39 cellular contexts compared by ENCODE assay signal in the genomic region with DNA sequence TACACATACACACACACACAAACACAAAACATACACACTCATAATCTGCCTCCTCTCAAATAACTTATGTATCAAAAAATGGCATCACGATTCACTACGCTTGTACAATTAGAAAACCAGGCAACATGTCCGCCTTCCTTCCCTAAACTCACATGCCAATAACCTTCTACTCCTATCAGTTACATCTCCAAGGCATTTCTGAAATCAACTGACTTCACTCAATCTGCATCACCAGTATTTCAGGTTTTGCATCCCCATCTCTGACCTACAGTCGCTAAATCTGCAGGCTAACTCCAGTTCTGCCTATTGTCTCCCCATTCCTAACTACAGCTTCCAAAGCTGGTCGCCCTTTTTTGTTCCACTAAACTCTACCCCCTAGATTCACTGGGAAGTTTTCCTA.
"Had no signal": no experiment of that assay in that cellular context is flagged by ENCODE, and none has a peak within 500 bp of the region (broad histone marks: within the 10 kb centered on the region; RNA-seq: fewer than 3 reads in every experiment).

No MANE protein-coding gene starts in this region.

- FAIRE-seq: bronchial epithelial cell, TTC549 had no signal

- ATAC-seq: activated CD4-positive, alpha-beta T cell treated with anti-CD3 and anti-CD28 coated beads for 36 hours; activated CD4-positive, CD25-positive, alpha-beta regulatory T cell treated with anti-CD3 and anti-CD28 coated beads, Interleukin-2, amount 50 U/mL, for 24 hours; activated CD8-positive, alpha-beta memory T cell treated with anti-CD3 and anti-CD28 coated beads, Interleukin-2, amount 10 ng/mL, durations not matched to agents 7 days and 5 days; activated CD8-positive, alpha-beta T cell treated with anti-CD3 and anti-CD28 coated beads, Interleukin-2, amount 10 ng/mL, durations not matched to agents 7 days and 5 days; activated naive CD8-positive, alpha-beta T cell treated with anti-CD3 and anti-CD28 coated beads, Interleukin-2, amount 50 U/mL, for 24 hours; WTC11 had no signal

- H3K4me3 Mint-ChIP-seq: activated CD4-positive, alpha-beta memory T cell treated with anti-CD3 and anti-CD28 coated beads, Interleukin-2, amount 10 ng/mL, durations not matched to agents 7 days and 5 days; activated CD4-positive, alpha-beta T cell treated with anti-CD3 and anti-CD28 coated beads for 36 hours; activated CD4-positive, alpha-beta T cell treated with anti-CD3 and anti-CD28 coated beads, Interleukin-2, amount 10 ng/mL, durations not matched to agents 7 days and 5 days; activated CD8-positive, alpha-beta memory T cell treated with anti-CD3 and anti-CD28 coated beads, Interleukin-2, amount 10 ng/mL, durations not matched to agents 7 days and 5 days; activated CD8-positive, alpha-beta T cell treated with anti-CD3 and anti-CD28 coated beads, Interleukin-2, amount 10 ng/mL, durations not matched to agents 7 days and 5 days; activated naive CD4-positive, alpha-beta T cell treated with anti-CD3 and anti-CD28 coated beads for 36 hours; activated naive CD8-positive, alpha-beta T cell; activated naive CD8-positive, alpha-beta T cell treated with anti-CD3 and anti-CD28 coated beads, Interleukin-2, amount 10 ng/mL, durations not matched to agents 7 days and 5 days; activated naive CD8-positive, alpha-beta T cell treated with anti-CD3 and anti-CD28 coated beads, Interleukin-2, amount 50 U/mL, for 24 hours; activated T-cell treated with anti-CD3 and anti-CD28 coated beads, Interleukin-2, amount 50 U/mL, for 24 hours; brain; central memory CD8-positive, alpha-beta T cell; T-helper 1 cell treated with Interleukin-12 subunit alpha and Interleukin-12 subunit beta and Interleukin-4 antibody, amounts not matched to agents 30 μg/mL and 1 μg/mL, for 36 hours; T-helper 2 cell treated with Interferon-gamma antibody and Interleukin-4, amounts not matched to agents 5 μg/mL and 100 μg/mL, for 36 hours; WTC11 had no signal

- H3K27me3 ChIP-seq: ascending aorta, cardiac muscle cell had no signal

- H3K9me3 ChIP-seq: ascending aorta had no signal

- H3K27ac Mint-ChIP-seq: activated CD4-positive, alpha-beta memory T cell treated with anti-CD3 and anti-CD28 coated beads, Interleukin-2, amount 10 ng/mL, durations not matched to agents 7 days and 5 days; activated CD4-positive, alpha-beta T cell treated with anti-CD3 and anti-CD28 coated beads for 36 hours; activated CD4-positive, alpha-beta T cell treated with anti-CD3 and anti-CD28 coated beads, Interleukin-2, amount 10 ng/mL, durations not matched to agents 7 days and 5 days; activated CD8-positive, alpha-beta memory T cell treated with anti-CD3 and anti-CD28 coated beads, Interleukin-2, amount 10 ng/mL, durations not matched to agents 7 days and 5 days; activated CD8-positive, alpha-beta T cell treated with anti-CD3 and anti-CD28 coated beads, Interleukin-2, amount 10 ng/mL, durations not matched to agents 7 days and 5 days; activated naive CD4-positive, alpha-beta T cell treated with anti-CD3 and anti-CD28 coated beads for 36 hours; activated naive CD8-positive, alpha-beta T cell; activated naive CD8-positive, alpha-beta T cell treated with anti-CD3 and anti-CD28 coated beads, Interleukin-2, amount 10 ng/mL, durations not matched to agents 7 days and 5 days; activated naive CD8-positive, alpha-beta T cell treated with anti-CD3 and anti-CD28 coated beads, Interleukin-2, amount 50 U/mL, for 24 hours; activated T-cell treated with anti-CD3 and anti-CD28 coated beads, Interleukin-2, amount 50 U/mL, for 24 hours; activated T-helper 2 cell treated with anti-CD3 and anti-CD28 coated beads, Interferon-gamma antibody, Interleukin-2, Interleukin-4, amounts not matched to agents 10 μg/mL and 5 μg/mL and 100 μg/mL, durations not matched to agents 14 hours and 24 hours and 36 hours; brain; T-helper 1 cell treated with Interleukin-12 subunit alpha and Interleukin-12 subunit beta and Interleukin-4 antibody, amounts not matched to agents 30 μg/mL and 1 μg/mL, for 36 hours; T-helper 2 cell treated with Interferon-gamma antibody and Interleukin-4, amounts not matched to agents 5 μg/mL and 100 μg/mL, for 36 hours; WTC11 had no signal

- H3K27me3 Mint-ChIP-seq: activated CD4-positive, alpha-beta memory T cell treated with anti-CD3 and anti-CD28 coated beads, Interleukin-2, amount 10 ng/mL, durations not matched to agents 7 days and 5 days; activated CD4-positive, alpha-beta T cell treated with anti-CD3 and anti-CD28 coated beads for 36 hours; activated CD4-positive, alpha-beta T cell treated with anti-CD3 and anti-CD28 coated beads, Interleukin-2, amount 10 ng/mL, durations not matched to agents 7 days and 5 days; activated CD8-positive, alpha-beta memory T cell treated with anti-CD3 and anti-CD28 coated beads, Interleukin-2, amount 10 ng/mL, durations not matched to agents 7 days and 5 days; activated naive CD8-positive, alpha-beta T cell; activated naive CD8-positive, alpha-beta T cell treated with anti-CD3 and anti-CD28 coated beads, Interleukin-2, amount 10 ng/mL, durations not matched to agents 7 days and 5 days; activated naive CD8-positive, alpha-beta T cell treated with anti-CD3 and anti-CD28 coated beads, Interleukin-2, amount 50 U/mL, for 24 hours; activated T-cell treated with anti-CD3 and anti-CD28 coated beads, Interleukin-2, amount 50 U/mL, for 24 hours; brain had no signal

- H3K4me1 ChIP-seq: ascending aorta had no signal

- H3K4me3 ChIP-seq: ascending aorta, cardiac muscle cell had no signal

- H3K36me3 Mint-ChIP-seq: activated naive CD8-positive, alpha-beta T cell had no signal

- H3K4me1 Mint-ChIP-seq: activated CD4-positive, alpha-beta memory T cell treated with anti-CD3 and anti-CD28 coated beads, Interleukin-2, amount 10 ng/mL, durations not matched to agents 7 days and 5 days; activated naive CD8-positive, alpha-beta T cell treated with anti-CD3 and anti-CD28 coated beads, Interleukin-2, amount 50 U/mL, for 24 hours; brain; central memory CD8-positive, alpha-beta T cell had no signal

- DNase-seq: activated CD4-positive, alpha-beta memory T cell treated with anti-CD3 and anti-CD28 coated beads, Interleukin-2, amount 10 ng/mL, durations not matched to agents 7 days and 5 days; activated CD4-positive, alpha-beta T cell treated with anti-CD3 and anti-CD28 coated beads for 1 hour; activated CD4-positive, alpha-beta T cell treated with anti-CD3 and anti-CD28 coated beads for 36 hours; activated CD4-positive, alpha-beta T cell treated with anti-CD3 and anti-CD28 coated beads for 48 hours; activated CD4-positive, alpha-beta T cell treated with anti-CD3 and anti-CD28 coated beads, Interleukin-2, amount 10 ng/mL, durations not matched to agents 7 days and 5 days; activated CD4-positive, alpha-beta T cell treated with anti-CD3 and anti-CD28 coated beads, Interleukin-2, amount 50 U/mL, for 48 hours; activated CD4-positive, CD25-positive, alpha-beta regulatory T cell; activated CD8-positive, alpha-beta memory T cell treated with anti-CD3 and anti-CD28 coated beads for 24 hours; activated CD8-positive, alpha-beta memory T cell treated with anti-CD3 and anti-CD28 coated beads, Interleukin-2, amount 10 ng/mL, durations not matched to agents 7 days and 5 days; activated CD8-positive, alpha-beta memory T cell treated with anti-CD3 and anti-CD28 coated beads, Interleukin-2, amount 50 U/mL, for 48 hours; activated CD8-positive, alpha-beta T cell treated with anti-CD3 and anti-CD28 coated beads, Interleukin-2, amount 10 ng/mL, durations not matched to agents 7 days and 5 days; activated effector memory CD4-positive, alpha-beta T cell treated with Interleukin-2 at 50 U/mL for 16 hours; activated gamma-delta T cell; activated naive CD4-positive, alpha-beta T cell treated with anti-CD3 and anti-CD28 coated beads for 36 hours; activated naive CD4-positive, alpha-beta T cell treated with anti-CD3 and anti-CD28 coated beads, Interleukin-2, amount 50 U/mL, for 16 hours; activated naive CD8-positive, alpha-beta T cell treated with anti-CD3 and anti-CD28 coated beads, Interleukin-2, amount 10 ng/mL, durations not matched to agents 7 days and 5 days; activated naive CD8-positive, alpha-beta T cell treated with anti-CD3 and anti-CD28 coated beads, Interleukin-2, amount 50 U/mL, for 24 hours; activated T-cell treated with anti-CD3 and anti-CD28 coated beads, Interleukin-2, amount 50 U/mL, for 24 hours; activated T-cell treated with anti-CD3 and anti-CD28 coated beads, Interleukin-2, amount 50 U/mL, for 48 hours; amygdala; anterior cingulate cortex; caudate nucleus; cerebellar nuclear complex; T-helper 1 cell; T-helper 2 cell; T-helper 9 cell; WERI-Rb-1 had no signal

- H3K9me3 Mint-ChIP-seq: activated CD4-positive, alpha-beta memory T cell treated with anti-CD3 and anti-CD28 coated beads, Interleukin-2, amount 10 ng/mL, durations not matched to agents 7 days and 5 days; central memory CD8-positive, alpha-beta T cell had no signal

- H3K36me3 ChIP-seq: ascending aorta, cardiac muscle cell, WERI-Rb-1 had no signal

- H3K27ac ChIP-seq: ascending aorta, cardiac muscle cell, WERI-Rb-1 had no signal
